19 cellular contexts compared by ENCODE assay signal in genomic region chr11:73663604-73664495, GRCh38. TPM values are rescaled to one million over a fixed set of nuclear protein-coding genes. Genes with fewer than 3 reads are reported as not detected.
"Had no signal": no experiment of that assay in that cellular context is flagged by ENCODE, and none has a peak within 500 bp of the region (broad histone marks: within the 10 kb centered on the region; RNA-seq: fewer than 3 reads in every experiment).

No MANE protein-coding gene starts in this region.

- H3K4me1 ChIP-seq: foreskin keratinocyte, neural progenitor cell, prostate gland had no signal

- ATAC-seq: body of pancreas, foreskin keratinocyte, left lobe of liver had no signal

- H3K4me3 ChIP-seq: body of pancreas, neural progenitor cell, prostate gland, right atrium auricular region, transverse colon had no signal

- H3K9me3 Mint-ChIP-seq: activated naive CD8-positive, alpha-beta T cell treated with anti-CD3 and anti-CD28 coated beads for 36 hours; mesothelial cell of epicardium; neural progenitor cell; stimulated activated naive CD8-positive, alpha-beta T cell treated with anti-CD3 and anti-CD28 coated beads, Interleukin-15, Interleukin-2, amounts not matched to agents 100 ng/mL and 50 ng/mL, for 24 hours had no signal

- H3K27me3 ChIP-seq: body of pancreas, foreskin keratinocyte, right atrium auricular region, transverse colon had no signal

- H3K9ac ChIP-seq: neural progenitor cell had no signal

- H3K36me3 Mint-ChIP-seq: activated naive CD8-positive, alpha-beta T cell treated with anti-CD3 and anti-CD28 coated beads for 36 hours; mesothelial cell of epicardium; neural progenitor cell had no signal

- H3K9me3 ChIP-seq: body of pancreas, prostate gland, right atrium auricular region, transverse colon had no signal

- H3K27me3 Mint-ChIP-seq: activated naive CD8-positive, alpha-beta T cell treated with anti-CD3 and anti-CD28 coated beads for 36 hours; stimulated activated naive CD8-positive, alpha-beta T cell treated with anti-CD3 and anti-CD28 coated beads, Interleukin-15, Interleukin-2, amounts not matched to agents 100 ng/mL and 50 ng/mL, for 24 hours had no signal

- DNase-seq: activated CD4-positive, alpha-beta T cell treated with anti-CD3 and anti-CD28 coated beads for 1 hour; activated CD8-positive, alpha-beta memory T cell treated with anti-CD3 and anti-CD28 coated beads for 24 hours; activated CD8-positive, alpha-beta memory T cell treated with anti-CD3 and anti-CD28 coated beads, Interleukin-2, amount 50 U/mL, for 48 hours; activated gamma-delta T cell treated with Interleukin-2 at 50 U/mL for 16 hours; activated naive CD8-positive, alpha-beta T cell treated with anti-CD3 and anti-CD28 coated beads for 36 hours; amniotic stem cell; body of pancreas; foreskin keratinocyte; glutamatergic neuron; hippocampal formation; T-helper 2 cell; transverse colon; WERI-Rb-1 had no signal

- H3K27ac ChIP-seq: body of pancreas, foreskin keratinocyte, neural progenitor cell, prostate gland, right atrium auricular region, transverse colon, WERI-Rb-1 had no signal

- H2AFZ ChIP-seq: neural progenitor cell had no signal

- H3K4me2 ChIP-seq: neural progenitor cell had no signal

- H3K4me3 Mint-ChIP-seq: activated naive CD8-positive, alpha-beta T cell treated with anti-CD3 and anti-CD28 coated beads for 36 hours; mesothelial cell of epicardium; neural progenitor cell; stimulated activated naive CD8-positive, alpha-beta T cell treated with anti-CD3 and anti-CD28 coated beads, Interleukin-15, Interleukin-2, amounts not matched to agents 100 ng/mL and 50 ng/mL, for 24 hours had no signal

- H3K27ac Mint-ChIP-seq: activated naive CD8-positive, alpha-beta T cell treated with anti-CD3 and anti-CD28 coated beads for 36 hours; mesothelial cell of epicardium; neural progenitor cell; stimulated activated naive CD8-positive, alpha-beta T cell treated with anti-CD3 and anti-CD28 coated beads, Interleukin-15, Interleukin-2, amounts not matched to agents 100 ng/mL and 50 ng/mL, for 24 hours had no signal

- H3K36me3 ChIP-seq: neural progenitor cell, prostate gland, right atrium auricular region, transverse colon had no signal

RNA-seq across cellular contexts. Expression of gene PLEKHB1, which starts 17.5 kb away (rescaled TPM):
- total RNA-seq: foreskin keratinocyte had no signal
